Comparison of ENCODE assay signal across 38 cellular contexts in genomic region chr11:127443297-127443696, GRCh38.
"Had no signal": no experiment of that assay in that cellular context is flagged by ENCODE, and none has a peak within 500 bp of the region (broad histone marks: within the 10 kb centered on the region; RNA-seq: fewer than 3 reads in every experiment).

No MANE protein-coding gene starts in this region.

- H3K36me3 ChIP-seq: adrenal gland, ascending aorta, brain microvascular endothelial cell, breast epithelium, cardiac muscle cell had no signal

- H3K4me3 ChIP-seq: adrenal gland, ascending aorta, body of pancreas, breast epithelium, cardiac muscle cell had no signal

- H3K9me3 Mint-ChIP-seq: activated naive CD4-positive, alpha-beta T cell treated with anti-CD3 and anti-CD28 coated beads for 36 hours; activated naive CD4-positive, alpha-beta T cell treated with anti-CD3 and anti-CD28 coated beads, Interleukin-2, amount 10 ng/mL, durations not matched to agents 7 days and 5 days; activated naive CD4-positive, alpha-beta T cell treated with anti-CD3 and anti-CD28 coated beads, Interleukin-2, amount 50 U/mL, for 72 hours; activated naive CD8-positive, alpha-beta T cell treated with anti-CD3 and anti-CD28 coated beads for 36 hours; activated naive CD8-positive, alpha-beta T cell treated with anti-CD3 and anti-CD28 coated beads, Interleukin-2, amount 10 ng/mL, durations not matched to agents 7 days and 5 days; activated naive CD8-positive, alpha-beta T cell treated with anti-CD3 and anti-CD28 coated beads, Interleukin-2, amount 50 U/mL, for 24 hours; activated T-cell treated with anti-CD3 and anti-CD28 coated beads, Interleukin-2, amount 50 U/mL, for 24 hours; activated T-helper 1 cell treated with anti-CD3 and anti-CD28 coated beads, Interleukin-12 subunit alpha, Interleukin-12 subunit beta, Interleukin-2, Interleukin-4 antibody, amounts not matched to agents 30 ng/mL and 10 ng/mL and 1 ng/mL, durations not matched to agents 14 hours and 24 hours and 36 hours; activated T-helper 2 cell treated with anti-CD3 and anti-CD28 coated beads, Interferon-gamma antibody, Interleukin-2, Interleukin-4, amounts not matched to agents 10 μg/mL and 5 μg/mL and 100 μg/mL, durations not matched to agents 14 hours and 24 hours and 36 hours had no signal

- H3K27me3 Mint-ChIP-seq: activated naive CD4-positive, alpha-beta T cell treated with anti-CD3 and anti-CD28 coated beads, Interleukin-2, amount 10 ng/mL, durations not matched to agents 7 days and 5 days; activated naive CD8-positive, alpha-beta T cell treated with anti-CD3 and anti-CD28 coated beads, Interleukin-2, amount 10 ng/mL, durations not matched to agents 7 days and 5 days; central memory CD8-positive, alpha-beta T cell had no signal

- H3K27ac ChIP-seq: adrenal gland, ascending aorta, body of pancreas, brain microvascular endothelial cell, breast epithelium, cardiac muscle cell had no signal

- H3K27ac Mint-ChIP-seq: activated naive CD4-positive, alpha-beta T cell treated with anti-CD3 and anti-CD28 coated beads for 36 hours; activated naive CD4-positive, alpha-beta T cell treated with anti-CD3 and anti-CD28 coated beads, Interleukin-2, amount 10 ng/mL, durations not matched to agents 7 days and 5 days; activated naive CD4-positive, alpha-beta T cell treated with anti-CD3 and anti-CD28 coated beads, Interleukin-2, amount 50 U/mL, for 24 hours; activated naive CD4-positive, alpha-beta T cell treated with anti-CD3 and anti-CD28 coated beads, Interleukin-2, amount 50 U/mL, for 72 hours; activated naive CD8-positive, alpha-beta T cell; activated naive CD8-positive, alpha-beta T cell treated with anti-CD3 and anti-CD28 coated beads for 36 hours; activated naive CD8-positive, alpha-beta T cell treated with anti-CD3 and anti-CD28 coated beads, Interleukin-2, amount 10 ng/mL, durations not matched to agents 7 days and 5 days; activated naive CD8-positive, alpha-beta T cell treated with anti-CD3 and anti-CD28 coated beads, Interleukin-2, amount 50 U/mL, for 24 hours; activated T-cell treated with anti-CD3 and anti-CD28 coated beads, Interleukin-2, amount 50 U/mL, for 24 hours; activated T-cell treated with anti-CD3 and anti-CD28 coated beads, Interleukin-2, amount 50 U/mL, for 72 hours; activated T-helper 1 cell treated with anti-CD3 and anti-CD28 coated beads, Interleukin-12 subunit alpha, Interleukin-12 subunit beta, Interleukin-2, Interleukin-4 antibody, amounts not matched to agents 30 ng/mL and 10 ng/mL and 1 ng/mL, durations not matched to agents 14 hours and 24 hours and 36 hours; activated T-helper 17 cell treated with anti-CD3 and anti-CD28 coated beads, Interleukin-2, amount 50 U/mL, for 72 hours; activated T-helper 2 cell treated with anti-CD3 and anti-CD28 coated beads, Interferon-gamma antibody, Interleukin-2, Interleukin-4, amounts not matched to agents 10 μg/mL and 5 μg/mL and 100 μg/mL, durations not matched to agents 14 hours and 24 hours and 36 hours had no signal

- H3K4me1 ChIP-seq: adrenal gland, ascending aorta, body of pancreas, breast epithelium had no signal

- H3K36me3 Mint-ChIP-seq: activated naive CD4-positive, alpha-beta T cell treated with anti-CD3 and anti-CD28 coated beads, Interleukin-2, amount 10 ng/mL, durations not matched to agents 7 days and 5 days; activated naive CD4-positive, alpha-beta T cell treated with anti-CD3 and anti-CD28 coated beads, Interleukin-2, amount 50 U/mL, for 24 hours; activated naive CD4-positive, alpha-beta T cell treated with anti-CD3 and anti-CD28 coated beads, Interleukin-2, amount 50 U/mL, for 72 hours; activated naive CD8-positive, alpha-beta T cell; activated naive CD8-positive, alpha-beta T cell treated with anti-CD3 and anti-CD28 coated beads for 36 hours; activated naive CD8-positive, alpha-beta T cell treated with anti-CD3 and anti-CD28 coated beads, Interleukin-2, amount 10 ng/mL, durations not matched to agents 7 days and 5 days; brain had no signal

- H3K4me1 Mint-ChIP-seq: activated naive CD4-positive, alpha-beta T cell treated with anti-CD3 and anti-CD28 coated beads, Interleukin-2, amount 10 ng/mL, durations not matched to agents 7 days and 5 days; activated naive CD4-positive, alpha-beta T cell treated with anti-CD3 and anti-CD28 coated beads, Interleukin-2, amount 50 U/mL, for 24 hours; activated naive CD8-positive, alpha-beta T cell treated with anti-CD3 and anti-CD28 coated beads for 36 hours; activated naive CD8-positive, alpha-beta T cell treated with anti-CD3 and anti-CD28 coated beads, Interleukin-2, amount 10 ng/mL, durations not matched to agents 7 days and 5 days; activated naive CD8-positive, alpha-beta T cell treated with anti-CD3 and anti-CD28 coated beads, Interleukin-2, amount 50 U/mL, for 24 hours; activated T-helper 17 cell treated with anti-CD3 and anti-CD28 coated beads, Interleukin-2, amount 50 U/mL, for 72 hours; central memory CD8-positive, alpha-beta T cell had no signal

- H3K27me3 ChIP-seq: adrenal gland, ascending aorta, body of pancreas, brain microvascular endothelial cell, breast epithelium, cardiac muscle cell had no signal

- ATAC-seq: activated naive CD4-positive, alpha-beta T cell treated with anti-CD3 and anti-CD28 coated beads, Interleukin-2, amount 50 U/mL, for 72 hours; activated naive CD8-positive, alpha-beta T cell treated with anti-CD3 and anti-CD28 coated beads, Interleukin-2, amount 50 U/mL, for 24 hours; activated T-cell treated with anti-CD3 and anti-CD28 coated beads, Interleukin-2, amount 50 U/mL, for 4 hours; activated T-cell treated with anti-CD3 and anti-CD28 coated beads, Interleukin-2, amount 50 U/mL, for 72 hours; activated T-helper 17 cell treated with anti-CD3 and anti-CD28 coated beads, Interleukin-2, amount 50 U/mL, for 72 hours; body of pancreas had no signal

- H3K9me3 ChIP-seq: adrenal gland, ascending aorta, body of pancreas, breast epithelium had no signal

- DNase-seq: activated effector memory CD4-positive, alpha-beta T cell treated with anti-CD3 and anti-CD28 coated beads, Interleukin-2, amount 50 U/mL, for 16 hours; activated effector memory CD4-positive, alpha-beta T cell treated with Interleukin-2 at 50 U/mL for 16 hours; activated gamma-delta T cell; activated gamma-delta T cell treated with Interleukin-2 at 50 U/mL for 16 hours; activated naive CD4-positive, alpha-beta T cell; activated naive CD4-positive, alpha-beta T cell treated with anti-CD3 and anti-CD28 coated beads for 36 hours; activated naive CD4-positive, alpha-beta T cell treated with anti-CD3 and anti-CD28 coated beads, Interleukin-2, amount 10 ng/mL, durations not matched to agents 7 days and 5 days; activated naive CD4-positive, alpha-beta T cell treated with anti-CD3 and anti-CD28 coated beads, Interleukin-2, amount 50 U/mL, for 16 hours; activated naive CD4-positive, alpha-beta T cell treated with Interleukin-2 at 50 U/mL for 16 hours; activated naive CD8-positive, alpha-beta T cell treated with anti-CD3 and anti-CD28 coated beads for 36 hours; activated naive CD8-positive, alpha-beta T cell treated with anti-CD3 and anti-CD28 coated beads, Interleukin-2, amount 10 ng/mL, durations not matched to agents 7 days and 5 days; activated naive CD8-positive, alpha-beta T cell treated with anti-CD3 and anti-CD28 coated beads, Interleukin-2, amount 50 U/mL, for 24 hours; activated T-cell treated with anti-CD3 and anti-CD28 coated beads, Interleukin-2, amount 50 U/mL, for 1 hour; activated T-cell treated with anti-CD3 and anti-CD28 coated beads, Interleukin-2, amount 50 U/mL, for 24 hours; activated T-cell treated with anti-CD3 and anti-CD28 coated beads, Interleukin-2, amount 50 U/mL, for 4 hours; activated T-cell treated with anti-CD3 and anti-CD28 coated beads, Interleukin-2, amount 50 U/mL, for 48 hours; activated T-cell treated with anti-CD3 and anti-CD28 coated beads, Interleukin-2, amount 50 U/mL, for 72 hours; adrenal gland; amniotic stem cell; amygdala; anterior cingulate cortex; aorta; body of pancreas; brain microvascular endothelial cell; caudate nucleus; central memory CD4-positive, alpha-beta T cell; cerebellar nuclear complex had no signal

- H3K4me3 Mint-ChIP-seq: activated naive CD4-positive, alpha-beta T cell treated with anti-CD3 and anti-CD28 coated beads for 36 hours; activated naive CD4-positive, alpha-beta T cell treated with anti-CD3 and anti-CD28 coated beads, Interleukin-2, amount 10 ng/mL, durations not matched to agents 7 days and 5 days; activated naive CD4-positive, alpha-beta T cell treated with anti-CD3 and anti-CD28 coated beads, Interleukin-2, amount 50 U/mL, for 24 hours; activated naive CD8-positive, alpha-beta T cell; activated naive CD8-positive, alpha-beta T cell treated with anti-CD3 and anti-CD28 coated beads for 36 hours; activated naive CD8-positive, alpha-beta T cell treated with anti-CD3 and anti-CD28 coated beads, Interleukin-2, amount 10 ng/mL, durations not matched to agents 7 days and 5 days; activated naive CD8-positive, alpha-beta T cell treated with anti-CD3 and anti-CD28 coated beads, Interleukin-2, amount 50 U/mL, for 24 hours; activated T-cell treated with anti-CD3 and anti-CD28 coated beads, Interleukin-2, amount 50 U/mL, for 24 hours; activated T-cell treated with anti-CD3 and anti-CD28 coated beads, Interleukin-2, amount 50 U/mL, for 4 hours; activated T-cell treated with anti-CD3 and anti-CD28 coated beads, Interleukin-2, amount 50 U/mL, for 72 hours; activated T-helper 1 cell treated with anti-CD3 and anti-CD28 coated beads, Interleukin-12 subunit alpha, Interleukin-12 subunit beta, Interleukin-2, Interleukin-4 antibody, amounts not matched to agents 30 ng/mL and 10 ng/mL and 1 ng/mL, durations not matched to agents 14 hours and 24 hours and 36 hours; activated T-helper 17 cell treated with anti-CD3 and anti-CD28 coated beads, Interleukin-2, amount 50 U/mL, for 72 hours; brain; central memory CD8-positive, alpha-beta T cell had no signal
